ENCODE assay signal across 17 cellular contexts in genomic region chr4:22474636-22475310, GRCh38. TPM values are rescaled to one million over a fixed set of nuclear protein-coding genes. Genes with fewer than 3 reads are reported as not detected.
DNase-seq lines count a peak whose midpoint lies in the region; ATAC-seq and TF ChIP-seq lines count a peak whose summit lies in the region.
"Had no signal": no experiment of that assay in that cellular context is flagged by ENCODE, and none has a peak within 500 bp of the region (broad histone marks: within the 10 kb centered on the region; RNA-seq: fewer than 3 reads in every experiment).

No MANE protein-coding gene starts in this region.

- peaks cover 7% of the 10 kb centered on the region for H3K36me3 Mint-ChIP-seq in CD8-positive, alpha-beta T cell
- H3K36me3 Mint-ChIP-seq: naive B cell had no signal

- CTCF ChIA-PET in PC-9 (lab: Charles Lee): no interaction called here
- CTCF ChIA-PET in CD8-positive, alpha-beta T cell (lab: Charles Lee): interaction anchor here (0.9 kb wide), 1 partner anchor 22 kb away, joined by 4 read pairs; no protein-coding TSS in a partner anchor

- BruUV-seq in PC-9 (replicated peaks; lab: Mats Ljungman, UMichigan): no TSS peak

- H3K36me3 ChIP-seq in PC-9 (ENCODE audit: low read depth): no peaks in the 10 kb centered on the region
- H3K36me3 ChIP-seq in WERI-Rb-1: peaks cover 30% of the 10 kb centered on the region
- H3K36me3 ChIP-seq in CD8-positive, alpha-beta T cell (ENCODE audit: insufficient read depth, low read length): no peaks in the 10 kb centered on the region
- H3K36me3 ChIP-seq: right lobe of liver had no signal

- TF ChIP-seq CTCF in PC-9 (conservative IDR thresholded peaks at IDR 0.05): no peak
- TF ChIP-seq CTCF in epithelial cell of esophagus (IDR thresholded peaks at IDR 0.05; ENCODE audit: insufficient read depth, low read depth, low read length, missing control alignments): no peak
- TF ChIP-seq CTCF in WERI-Rb-1 (IDR thresholded peaks at IDR 0.05; ENCODE audit: low read depth, low read length): no peak
- no peak for TF ChIP-seq CTCF in CD8-positive, alpha-beta T cell (IDR thresholded peaks at IDR 0.05)
- TF ChIP-seq CTCF in dorsolateral prefrontal cortex (IDR thresholded peaks at IDR 0.05 in 54 of 56, conservative IDR thresholded peaks at IDR 0.05 in 2 of 56; ENCODE audit: low read depth in 1 of 56, partially characterized antibody in 56 of 56): no peak

- peaks cover 5% of the 10 kb centered on the region for H3K4me1 Mint-ChIP-seq in CD8-positive, alpha-beta T cell (ENCODE audit: low read depth)
- H3K4me1 Mint-ChIP-seq: naive B cell had no signal

- H3K4me3 Mint-ChIP-seq in CD8-positive, alpha-beta T cell: no peak overlapping the region
- H3K4me3 Mint-ChIP-seq: activated naive CD4-positive, alpha-beta T cell treated with anti-CD3 and anti-CD28 coated beads, Interleukin-2, amount 50 U/mL, for 24 hours; immature natural killer cell; naive B cell; stimulated activated naive CD8-positive, alpha-beta T cell treated with anti-CD3 and anti-CD28 coated beads, Interleukin-15, amount 100 ng/mL, for 72 hours had no signal

- H3K9me3 Mint-ChIP-seq in CD8-positive, alpha-beta T cell: no peaks in the 10 kb centered on the region
- H3K9me3 Mint-ChIP-seq: activated naive CD4-positive, alpha-beta T cell treated with anti-CD3 and anti-CD28 coated beads, Interleukin-2, amount 50 U/mL, for 24 hours; stimulated activated naive CD8-positive, alpha-beta T cell treated with anti-CD3 and anti-CD28 coated beads, Interleukin-15, amount 100 ng/mL, for 72 hours had no signal

- no peaks in the 10 kb centered on the region for H3K27me3 ChIP-seq in PC-9 (ENCODE audit: insufficient read depth, low read depth)
- no peaks in the 10 kb centered on the region for H3K27me3 ChIP-seq in WERI-Rb-1 (ENCODE audit: insufficient read depth, low read depth, severe bottlenecking)
- no peaks in the 10 kb centered on the region for H3K27me3 ChIP-seq in CD8-positive, alpha-beta T cell (ENCODE audit: insufficient read depth, low read length)
- H3K27me3 ChIP-seq in dorsolateral prefrontal cortex: no peaks in the 10 kb centered on the region
- H3K27me3 ChIP-seq: BLaER1 treated with 17β-estradiol and CSF1 and Interleukin-3, amounts not matched to agents 10 nM and 100 nM; right lobe of liver had no signal

- POLR2A ChIA-PET in PC-9 (lab: Charles Lee; ENCODE audit: unreplicated experiment): interaction anchor here (0.6 to 0.7 kb wide), 2 partner anchors 20 to 25 kb away, joined by 4 to 7 read pairs; no protein-coding TSS in a partner anchor
- POLR2A ChIA-PET in CD8-positive, alpha-beta T cell (lab: Charles Lee): no interaction called here

- no peak overlapping the region for H3K4me3 ChIP-seq in PC-9
- H3K4me3 ChIP-seq in epithelial cell of esophagus (ENCODE audit: low read length): no peak overlapping the region
- no peak overlapping the region for H3K4me3 ChIP-seq in WERI-Rb-1 (ENCODE audit: low read depth, low read length)
- H3K4me3 ChIP-seq in CD8-positive, alpha-beta T cell (ENCODE audit: low read depth, low read length): no peak overlapping the region
- H3K4me3 ChIP-seq in dorsolateral prefrontal cortex: no peak overlapping the region
- H3K4me3 ChIP-seq: BLaER1 treated with 17β-estradiol and CSF1 and Interleukin-3, amounts not matched to agents 10 nM and 100 nM; right lobe of liver had no signal

- no peak overlapping the region for H2AFZ ChIP-seq in PC-9

- intact Hi-C loops in PC-9 (cut with micrococcal nuclease; ENCODE audit: unreplicated experiment): no loop called here
- intact Hi-C loops in CD8-positive, alpha-beta T cell (cut with DNase I, micrococcal nuclease): no loop called here
- intact Hi-C loops in dorsolateral prefrontal cortex (cut with DNase I): no loop called here

- H3K27me3 Mint-ChIP-seq in CD8-positive, alpha-beta T cell (ENCODE audit: low read depth): no peaks in the 10 kb centered on the region
- H3K27me3 Mint-ChIP-seq: activated naive CD4-positive, alpha-beta T cell treated with anti-CD3 and anti-CD28 coated beads, Interleukin-2, amount 50 U/mL, for 24 hours; naive B cell; stimulated activated naive CD8-positive, alpha-beta T cell treated with anti-CD3 and anti-CD28 coated beads, Interleukin-15, amount 100 ng/mL, for 72 hours had no signal

- peak; percentile 66 for DNase-seq in ELR (ENCODE audit: low read depth)
- peak in 1 of 2 experiments; percentile 52 for DNase-seq in PC-9
- DNase-seq in epithelial cell of esophagus (ENCODE audit: low read depth): peak; percentile 45
- DNase-seq in non-pigmented ciliary epithelial cell (ENCODE audit: low read depth): peak; percentile 23
- DNase-seq in WERI-Rb-1: no peak
- no peak for DNase-seq in CD8-positive, alpha-beta T cell
- no peak for DNase-seq in SKM-1 (lab: John Stamatoyannopoulos, UW; ENCODE audit: unreplicated experiment)
- no peak for DNase-seq in dorsolateral prefrontal cortex
- DNase-seq: immature natural killer cell; naive B cell; NCI-H1417 treated with DMSO at 0.1 percent for 48 hours; NCI-H526 treated with DMSO at 0.1 percent for 48 hours; right lobe of liver; SIG-M5; stimulated activated naive CD8-positive, alpha-beta T cell treated with anti-CD3 and anti-CD28 coated beads, Interleukin-15, amount 100 ng/mL, for 72 hours had no signal

- H3K4me1 ChIP-seq in PC-9 (replicated peaks; ENCODE audit: insufficient read depth): peaks cover 23% of the 10 kb centered on the region
- H3K4me1 ChIP-seq in CD8-positive, alpha-beta T cell (ENCODE audit: insufficient read depth, low read length): no peaks in the 10 kb centered on the region
- H3K4me1 ChIP-seq: right lobe of liver had no signal

- 0 out of 2 replicates have a peak, but pooled peaks cover 10% of the 10 kb centered on the region for H3F3A ChIP-seq in PC-9 (ENCODE audit: insufficient read depth, low read depth)

- no peaks in the 10 kb centered on the region for H3K9me3 ChIP-seq in PC-9 (ENCODE audit: insufficient read depth, low read depth)
- H3K9me3 ChIP-seq in WERI-Rb-1 (ENCODE audit: severe bottlenecking): no peaks in the 10 kb centered on the region
- no peaks in the 10 kb centered on the region for H3K9me3 ChIP-seq in CD8-positive, alpha-beta T cell (ENCODE audit: low read length)
- H3K9me3 ChIP-seq: right lobe of liver had no signal

- peaks cover 39% of the 10 kb centered on the region for H3K79me2 ChIP-seq in PC-9 (ENCODE audit: low read depth)

- H3K4me2 ChIP-seq in PC-9: 0 out of 2 replicates have a peak overlapping the region, but pooled peaks have one; percentile 7
- H3K4me2 ChIP-seq: BLaER1 treated with 17β-estradiol and CSF1 and Interleukin-3, amounts not matched to agents 10 nM and 100 nM had no signal

- no peak overlapping the region for H3K27ac Mint-ChIP-seq in CD8-positive, alpha-beta T cell
- H3K27ac Mint-ChIP-seq: activated naive CD4-positive, alpha-beta T cell treated with anti-CD3 and anti-CD28 coated beads, Interleukin-2, amount 50 U/mL, for 24 hours; immature natural killer cell; stimulated activated naive CD8-positive, alpha-beta T cell treated with anti-CD3 and anti-CD28 coated beads, Interleukin-15, amount 100 ng/mL, for 72 hours had no signal

- H3K27ac ChIP-seq in PC-9 (peak overlapping the region; percentile 63), WERI-Rb-1 (no peak overlapping the region), dorsolateral prefrontal cortex (no peak overlapping the region)
- no peak overlapping the region for H3K27ac ChIP-seq in CD8-positive, alpha-beta T cell (ENCODE audit: low read depth, low read length)
- H3K27ac ChIP-seq: right lobe of liver had no signal

- ATAC-seq in CD8-positive, alpha-beta T cell: no peak
- ATAC-seq: stimulated activated naive CD8-positive, alpha-beta T cell treated with anti-CD3 and anti-CD28 coated beads, Interleukin-15, amount 100 ng/mL, for 72 hours had no signal

- no peaks in the 10 kb centered on the region for H4K20me1 ChIP-seq in PC-9 (ENCODE audit: insufficient read depth)

- no peaks in the 10 kb centered on the region for H3K9me2 ChIP-seq in PC-9 (ENCODE audit: insufficient read depth)

RNA-seq across cellular contexts. Expression of gene ADGRA3, which starts 41.1 kb away (rescaled TPM):
- total RNA-seq in PC-9 (2021) (40.5 and 51.6 TPM in 2 replicates), dorsolateral prefrontal cortex (10 to 100 TPM; 17.2 to 96.8 (median 33.7) TPM)
- 1 to 10 TPM; 1.9 to 2.5 TPM for total RNA-seq in CD8-positive, alpha-beta T cell

Comparison
In these comparisons a context has a peak if more than half of its experiments do, and no peak if none do; other contexts are left out.
1. DNase-seq: peak in ELR (single experiment), epithelial cell of esophagus (single experiment) and non-pigmented ciliary epithelial cell (single experiment); none in WERI-Rb-1 (single experiment), CD8-positive, alpha-beta T cell (0 of 7), SKM-1 (single experiment) and dorsolateral prefrontal cortex (0 of 10).
2. RNA of gene ADGRA3, which starts 41.1 kb away (total RNA-seq): 40.5 to 51.6 TPM in PC-9 and 17.2 to 96.8 TPM in dorsolateral prefrontal cortex; 1.9 to 2.5 TPM in CD8-positive, alpha-beta T cell; every median in the first group is over 4 times any median in the second.